ENCODE assay signal across 2 cellular contexts in genomic region chr20:44979090-44979621, GRCh38.
TF ChIP-seq lines count a peak whose summit lies in the region.

No MANE protein-coding gene starts in this region.

TF ChIP-seq in liver, 16 proteins besides CTCF, POLR2A, EP300 and RAD21:
- no peak for TF ChIP-seq SP1 (IDR thresholded peaks at IDR 0.05)
- TF ChIP-seq EGR1 (IDR thresholded peaks at IDR 0.05; ENCODE audit: low read depth in 2 of 2) = peak in 1 of 2 donors; percentile 16

TF ChIP-seq in HepG2, 621 proteins besides CTCF, POLR2A, EP300 and RAD21:
- TF ChIP-seq NR2F6 (IDR thresholded peaks at IDR 0.05) (no peak), NR2F6 (CRISPR knock-in tag; IDR thresholded peaks at IDR 0.05) (no peak), STAT5B (CRISPR knock-in tag; IDR thresholded peaks at IDR 0.05) (no peak), SOX6 (IDR thresholded peaks at IDR 0.05) (no peak), SOX6 (CRISPR knock-in tag; IDR thresholded peaks at IDR 0.05) (no peak), ZNF609 (CRISPR knock-in tag; IDR thresholded peaks at IDR 0.05; ENCODE audit: borderline replicate concordance) (no peak), ZFX (CRISPR knock-in tag; IDR thresholded peaks at IDR 0.05; ENCODE audit: low read depth) (no peak), YY1 (IDR thresholded peaks at IDR 0.05; ENCODE audit: insufficient read depth, insufficient replicate concordance, low read depth, low read length) (no peak), PHF5A (CRISPR knock-in tag; IDR thresholded peaks at IDR 0.05; ENCODE audit: low read depth, unreplicated experiment) (no peak), ZNF460 (CRISPR knock-in tag; IDR thresholded peaks at IDR 0.05; ENCODE audit: borderline replicate concordance) (no peak), TEF (CRISPR knock-in tag; IDR thresholded peaks at IDR 0.05) (no peak), ZNF674 (CRISPR knock-in tag; IDR thresholded peaks at IDR 0.05; ENCODE audit: low read depth) (no peak), SMAD3 (CRISPR knock-in tag; IDR thresholded peaks at IDR 0.05) (no peak), ZNF83 (CRISPR knock-in tag; IDR thresholded peaks at IDR 0.05; ENCODE audit: borderline replicate concordance) (no peak), PRDM15 (CRISPR knock-in tag; IDR thresholded peaks at IDR 0.05) (no peak), THAP7 (CRISPR knock-in tag; IDR thresholded peaks at IDR 0.05) (no peak), DNMT1 (CRISPR knock-in tag; IDR thresholded peaks at IDR 0.05) (no peak)
